Comparison of ENCODE assay signal across 8 cellular contexts in the genomic region with DNA sequence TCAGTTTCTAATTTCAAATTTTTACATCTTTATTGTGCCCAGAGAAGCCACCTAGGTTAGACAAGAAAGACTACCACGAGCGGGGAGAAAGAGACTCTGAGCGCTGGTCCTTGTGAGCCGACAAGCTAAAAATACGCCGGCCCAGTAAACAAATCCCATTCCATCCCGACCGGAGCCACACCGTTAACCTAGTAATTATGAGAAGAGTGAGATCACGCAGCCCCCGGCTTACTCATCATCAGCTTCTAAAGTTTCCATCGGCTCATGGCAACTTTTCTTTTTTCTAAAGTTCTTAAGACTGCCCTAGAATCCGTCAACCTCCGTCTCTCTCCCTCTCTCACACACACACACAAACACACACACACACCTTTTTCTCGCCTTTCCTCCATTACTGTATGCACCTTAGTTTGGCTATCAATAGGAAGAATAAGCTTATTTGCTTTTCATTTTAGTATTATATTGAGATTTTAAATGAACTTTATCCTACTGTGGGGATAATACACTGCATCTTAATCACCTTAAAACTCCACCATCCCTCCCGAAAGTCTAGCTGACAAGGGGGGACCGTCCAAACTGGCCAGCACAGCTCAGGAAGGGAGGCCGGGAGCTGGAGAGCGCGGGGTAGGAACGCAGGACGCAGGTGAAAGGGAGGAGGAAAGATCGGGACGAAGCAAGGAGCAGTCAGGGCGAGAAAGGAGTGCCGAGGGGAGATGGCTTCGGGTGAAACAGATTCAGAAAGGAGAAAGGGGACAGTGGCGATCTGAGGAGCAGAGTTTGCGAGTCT. TPM values are rescaled to one million over a fixed set of nuclear protein-coding genes. Genes with fewer than 3 reads are reported as not detected.
A peak's percentile ranks its signal among the peaks of the same experiment; 100 is the strongest.
DNase-seq lines count a peak whose midpoint lies in the region; ATAC-seq, FAIRE-seq and TF ChIP-seq lines count a peak whose summit lies in the region.

No MANE protein-coding gene starts in this region.

- TSS peak; percentile 67 for BruUV-seq in endothelial cell of umbilical vein (replicated peaks; lab: Mats Ljungman, UMichigan)

- no peaks in the 10 kb centered on the region for H3K79me2 ChIP-seq in DOHH2 (ENCODE audit: control insufficient read depth, low read length)
- peaks cover 42% of the 10 kb centered on the region for H3K79me2 ChIP-seq in endothelial cell of umbilical vein (ENCODE audit: control insufficient read depth, insufficient read depth, low read length)

- no peak overlapping the region for H3K27ac ChIP-seq in DOHH2 (ENCODE audit: low read depth, low read length)
- peak overlapping the region; percentile 74 for H3K27ac ChIP-seq in endothelial cell of umbilical vein (ENCODE audit: insufficient read depth, low read depth, low read length)

- peak overlapping the region; percentile 91 for H3K9ac ChIP-seq in endothelial cell of umbilical vein (replicated peaks; ENCODE audit: extremely low read depth, insufficient read depth, low read length)

- no peak for TF ChIP-seq POLR2A in endothelial cell of umbilical vein (IDR thresholded peaks at IDR 0.05; ENCODE audit: low read depth, low read length)

- H3K27me3 ChIP-seq in DOHH2 (ENCODE audit: control insufficient read depth, low read length) (peaks cover 78% of the 10 kb centered on the region), endothelial cell of umbilical vein (ENCODE audit: control insufficient read depth in 2 of 2, insufficient read depth in 2 of 2, low read length in 2 of 2) (no peaks in the 10 kb centered on the region)

- peaks cover 6% of the 10 kb centered on the region; the same call in 1 of the 2 replicates for H4K20me1 ChIP-seq in DOHH2 (ENCODE audit: control insufficient read depth, insufficient read depth, low read depth, low read length)
- H4K20me1 ChIP-seq in endothelial cell of umbilical vein (replicated peaks; ENCODE audit: control insufficient read depth, extremely low read depth, insufficient read depth, low read length): no peaks in the 10 kb centered on the region

- H3K9me2 ChIP-seq in DOHH2 (replicated peaks; ENCODE audit: control insufficient read depth, low read length): no peaks in the 10 kb centered on the region

- H3K27me3 Mint-ChIP-seq in activated CD8-positive, alpha-beta memory T cell treated with anti-CD3 and anti-CD28 coated beads, Interleukin-2, amount 10 ng/mL, durations not matched to agents 7 days and 5 days: no peaks in the 10 kb centered on the region

- peaks cover 32% of the 10 kb centered on the region for H3K4me1 Mint-ChIP-seq in activated CD8-positive, alpha-beta memory T cell treated with anti-CD3 and anti-CD28 coated beads, Interleukin-2, amount 10 ng/mL, durations not matched to agents 7 days and 5 days

- H3K36me3 ChIP-seq in DOHH2 (ENCODE audit: control insufficient read depth, low read length) (no peaks in the 10 kb centered on the region), endothelial cell of umbilical vein (ENCODE audit: control insufficient read depth in 2 of 2, extremely low read depth in 1 of 2, insufficient read depth in 2 of 2, low read length in 2 of 2) (no peaks in the 10 kb centered on the region)

- dilution Hi-C loops in endothelial cell of umbilical vein (cut with MboI; ENCODE audit: extremely low pct_ligation_motif_present, low sequenced_read_pairs): no loop called here

- DNase-seq in NCI-H526 (lab: John Stamatoyannopoulos, UW) (peak; percentile 78 to 94), endothelial cell of umbilical vein (ENCODE audit: low read depth, low spot score) (peak; percentile 86), midbrain (lab: John Stamatoyannopoulos, UW) (peak; percentile 41)
- peak; percentile 70 for DNase-seq in activated CD8-positive, alpha-beta memory T cell treated with anti-CD3 and anti-CD28 coated beads, Interleukin-2, amount 10 ng/mL, durations not matched to agents 7 days and 5 days
- DNase-seq in stimulated activated CD8-positive, alpha-beta memory T cell treated with anti-CD3 and anti-CD28 coated beads, Interleukin-15, amount 100 ng/mL, for 48 hours (ENCODE audit: low read depth in 2 of 2): peak; percentile 36 to 55

- H3K9me1 ChIP-seq in endothelial cell of umbilical vein (replicated peaks; ENCODE audit: control insufficient read depth, extremely low read depth, insufficient read depth, low read length): no peaks in the 10 kb centered on the region

- intact Hi-C loops in endothelial cell of umbilical vein (cut with micrococcal nuclease): loop anchor here (1.0 to 5.0 kb wide), 5 partner anchors 12 to 158 kb away; a partner anchor contains a TSS

- H3K4me3 Mint-ChIP-seq in activated CD8-positive, alpha-beta memory T cell treated with anti-CD3 and anti-CD28 coated beads, Interleukin-2, amount 10 ng/mL, durations not matched to agents 7 days and 5 days: peak overlapping the region; percentile 99

- H3F3A ChIP-seq in DOHH2 (ENCODE audit: control insufficient read depth, insufficient read depth): no peaks in the 10 kb centered on the region; the same call in 1 of the 2 replicates

- FAIRE-seq in endothelial cell of umbilical vein (lab: Jason Lieb, UNC): peak; percentile 40

- no peaks in the 10 kb centered on the region for H3K9me3 ChIP-seq in DOHH2 (ENCODE audit: control insufficient read depth, insufficient read depth, low read length)
- H3K9me3 ChIP-seq in endothelial cell of umbilical vein (replicated peaks; ENCODE audit: control insufficient read depth, insufficient read depth, low read length): no peaks in the 10 kb centered on the region

- TF ChIP-seq CTCF in DOHH2 (IDR thresholded peaks at IDR 0.05; ENCODE audit: low read depth, low read length, poor library complexity, severe bottlenecking): no peak
- no peak for TF ChIP-seq CTCF in endothelial cell of umbilical vein (IDR thresholded peaks at IDR 0.05; ENCODE audit: extremely low read depth in 1 of 2, insufficient read depth in 1 of 2, low read depth in 1 of 2, low read length in 2 of 2)

- H2AFZ ChIP-seq in endothelial cell of umbilical vein (ENCODE audit: low read depth, low read length): peak overlapping the region; percentile 88

- H3K27ac Mint-ChIP-seq in activated CD8-positive, alpha-beta memory T cell treated with anti-CD3 and anti-CD28 coated beads, Interleukin-2, amount 10 ng/mL, durations not matched to agents 7 days and 5 days: peak overlapping the region; percentile 92

- POLR2A ChIA-PET in endothelial cell of umbilical vein (lab: Charles Lee): interaction anchor here (0.7 to 0.9 kb wide), 3 partner anchors 58 to 123 kb away, joined by 3 to 4 read pairs (median 4); a partner anchor contains a TSS

- CTCF ChIA-PET in activated CD8-positive, alpha-beta memory T cell treated with anti-CD3 and anti-CD28 coated beads, Interleukin-2, amount 10 ng/mL, durations not matched to agents 7 days and 5 days (lab: Charles Lee): interaction anchor here (0.6 to 4.2 kb wide), 15 partner anchors 9 to 177 kb away, joined by 3 to 16 read pairs (median 3); a partner anchor contains a TSS
- CTCF ChIA-PET in endothelial cell of umbilical vein (lab: Charles Lee): interaction anchor here (0.7 to 4.0 kb wide), 14 partner anchors 9 to 178 kb away, joined by 3 to 19 read pairs (median 4); no protein-coding TSS in a partner anchor

- H3K4me1 ChIP-seq in DOHH2 (ENCODE audit: control insufficient read depth, low read length): peaks cover 9% of the 10 kb centered on the region; the same call in 1 of the 2 replicates
- peaks cover 9% of the 10 kb centered on the region for H3K4me1 ChIP-seq in endothelial cell of umbilical vein (ENCODE audit: control insufficient read depth, extremely low read depth, insufficient read depth, low read length)

- H3K4me2 ChIP-seq in DOHH2 (ENCODE audit: low read length) (peak overlapping the region; percentile 67), endothelial cell of umbilical vein (ENCODE audit: insufficient read depth, low read length) (peak overlapping the region; percentile 98)

- H3K4me3 ChIP-seq in DOHH2 (ENCODE audit: low read length): peak overlapping the region; percentile 75
- H3K4me3 ChIP-seq in endothelial cell of umbilical vein (replicated peaks in 1 of 3; ENCODE audit: insufficient read depth in 1 of 3, low read depth in 1 of 3, low read length in 3 of 3): peak overlapping the region; percentile 59 to 81 (median 74)

- ATAC-seq in HG02798 (IDR thresholded peaks at IDR 0.05; ENCODE audit: poor library complexity, unreplicated experiment) (peak; percentile 15), HG03439 (IDR thresholded peaks at IDR 0.05; ENCODE audit: unreplicated experiment) (no peak)
- peak; percentile 57 for ATAC-seq in activated CD8-positive, alpha-beta memory T cell treated with anti-CD3 and anti-CD28 coated beads, Interleukin-2, amount 10 ng/mL, durations not matched to agents 7 days and 5 days

- H3K36me3 Mint-ChIP-seq in activated CD8-positive, alpha-beta memory T cell treated with anti-CD3 and anti-CD28 coated beads, Interleukin-2, amount 10 ng/mL, durations not matched to agents 7 days and 5 days: peaks cover 6% of the 10 kb centered on the region

- H3K9me3 Mint-ChIP-seq in activated CD8-positive, alpha-beta memory T cell treated with anti-CD3 and anti-CD28 coated beads, Interleukin-2, amount 10 ng/mL, durations not matched to agents 7 days and 5 days (ENCODE audit: low read depth): no peaks in the 10 kb centered on the region

TF ChIP-seq in endothelial cell of umbilical vein, 7 proteins besides CTCF, POLR2A, EP300 and RAD21 (continues in another document):
- TF ChIP-seq FOS (IDR thresholded peaks at IDR 0.05; ENCODE audit: borderline replicate concordance, insufficient read depth, low read length): peak; percentile 28

RNA-seq across cellular contexts. Expression of a gene that starts 0.7 kb away (rescaled TPM):
- total RNA-seq in activated CD8-positive, alpha-beta memory T cell treated with anti-CD3 and anti-CD28 coated beads, Interleukin-2, amount 10 ng/mL, durations not matched to agents 7 days and 5 days: 10 to 100 TPM; 16.4 to 19.7 TPM
- 21.1 and 22.8 TPM in 2 replicates for total RNA-seq in endothelial cell of umbilical vein
- 3.2 and 4.3 TPM in 2 replicates for polyA plus RNA-seq in endothelial cell of umbilical vein
- polyA plus RNA-seq in endothelial cell of umbilical vein (2011; cell fraction: cytosol; rRNA removed): 5.1 and 5.9 TPM in 2 replicates
- 8.4 and 10.1 TPM in 2 replicates for polyA plus RNA-seq in endothelial cell of umbilical vein (2011; cell fraction: nucleus; rRNA removed)
- 5.9 and 8.1 TPM in 2 replicates for polyA plus RNA-seq in endothelial cell of umbilical vein (2012)
- 20.6 and 23.3 TPM in 2 replicates for polyA minus RNA-seq in endothelial cell of umbilical vein
- polyA minus RNA-seq in endothelial cell of umbilical vein (2011; cell fraction: cytosol; rRNA and poly(A)+ RNA removed): 11.6 TPM
- polyA minus RNA-seq in endothelial cell of umbilical vein (2011; cell fraction: nucleus; rRNA and poly(A)+ RNA removed): 11.4 and 15.8 TPM in 2 replicates

RNA-seq across cellular contexts. Expression of a gene that starts 57.8 kb away (rescaled TPM):
- total RNA-seq in activated CD8-positive, alpha-beta memory T cell treated with anti-CD3 and anti-CD28 coated beads, Interleukin-2, amount 10 ng/mL, durations not matched to agents 7 days and 5 days: 10 to 100 TPM; 34.7 to 35.9 TPM
- total RNA-seq in endothelial cell of umbilical vein: 40.4 and 43.7 TPM in 2 replicates
- 24.8 and 25.6 TPM in 2 replicates for polyA plus RNA-seq in endothelial cell of umbilical vein
- polyA plus RNA-seq in endothelial cell of umbilical vein (2011; cell fraction: cytosol; rRNA removed): 24.3 and 29.1 TPM in 2 replicates
- 91.9 and 105 TPM in 2 replicates for polyA plus RNA-seq in endothelial cell of umbilical vein (2011; cell fraction: nucleus; rRNA removed)
- polyA plus RNA-seq in endothelial cell of umbilical vein (2012): 25.4 and 49.7 TPM in 2 replicates
- 28.0 and 34.1 TPM in 2 replicates for polyA minus RNA-seq in endothelial cell of umbilical vein
- 22.6 TPM for polyA minus RNA-seq in endothelial cell of umbilical vein (2011; cell fraction: cytosol; rRNA and poly(A)+ RNA removed)
- polyA minus RNA-seq in endothelial cell of umbilical vein (2011; cell fraction: nucleus; rRNA and poly(A)+ RNA removed): 47.1 and 58.2 TPM in 2 replicates
